4 cellular contexts compared by ENCODE assay signal in the genomic region with DNA sequence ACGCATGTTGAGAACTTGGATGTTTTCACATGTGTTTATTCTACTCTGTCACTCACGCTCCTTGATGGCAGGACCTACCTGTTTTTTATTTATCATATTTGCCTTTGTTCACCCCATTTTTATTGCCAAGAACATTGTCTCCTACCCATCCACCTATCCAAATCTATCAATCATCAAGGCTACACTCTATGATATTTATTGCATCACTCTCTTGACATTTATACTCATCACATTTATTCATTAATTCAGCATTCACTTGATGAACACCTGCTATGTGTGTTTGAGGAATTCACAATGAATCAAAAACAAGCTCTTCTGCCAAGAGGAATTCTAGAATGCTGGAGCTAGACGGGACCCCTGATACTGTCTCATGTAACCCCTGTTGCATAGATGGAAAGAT.
"Had no signal": no experiment of that assay in that cellular context is flagged by ENCODE, and none has a peak within 500 bp of the region (broad histone marks: within the 10 kb centered on the region; RNA-seq: fewer than 3 reads in every experiment).

No MANE protein-coding gene starts in this region.

- DNase-seq: KBM-7, KG1 had no signal

- H3K9ac ChIP-seq: KMS-11 had no signal

- H3K27ac ChIP-seq: HL-60, KMS-11 had no signal

- H3K4me2 ChIP-seq: KMS-11 had no signal
